Comparison of ENCODE assay signal across 8 cellular contexts in the genomic region with DNA sequence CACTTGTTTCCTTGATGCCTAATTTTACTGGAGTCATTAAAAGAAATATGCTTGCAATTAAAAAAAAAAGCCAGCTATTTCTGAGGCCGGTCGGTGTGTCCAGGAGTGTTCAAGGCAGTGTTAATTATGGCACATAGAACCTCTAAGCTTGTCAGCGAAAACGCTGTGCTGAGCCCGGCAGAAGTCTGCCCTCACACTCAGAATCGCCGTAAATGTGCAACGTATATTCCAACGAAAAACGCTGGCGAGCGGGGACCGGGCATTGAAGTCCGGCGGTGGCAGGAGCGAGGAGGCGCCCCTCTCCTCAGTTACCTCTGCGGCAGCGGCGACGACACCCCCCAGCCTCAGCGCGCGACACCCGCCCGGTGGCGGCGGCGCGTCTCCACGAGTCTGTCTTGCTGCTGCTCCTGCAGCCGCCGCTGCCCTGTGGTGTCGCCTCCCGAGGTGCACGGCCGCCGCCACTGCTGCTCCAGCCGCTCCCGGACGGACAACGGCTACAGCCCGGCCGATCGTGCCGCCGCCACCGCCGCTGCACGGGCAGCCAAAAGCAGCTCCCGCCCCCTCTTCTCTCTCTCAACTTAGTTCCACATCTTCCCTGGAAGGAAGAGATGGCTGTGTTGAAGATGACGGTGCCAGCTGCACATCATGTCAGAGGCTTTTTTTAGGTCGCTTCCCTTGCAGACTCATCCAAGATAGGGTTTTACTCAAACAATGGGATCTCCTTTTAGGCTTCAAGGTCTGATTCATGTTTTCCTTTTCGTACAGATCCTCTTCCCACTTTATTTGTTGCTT. TPM values are rescaled to one million over a fixed set of nuclear protein-coding genes. Genes with fewer than 3 reads are reported as not detected.
DNase-seq lines count a peak whose midpoint lies in the region; ATAC-seq and TF ChIP-seq lines count a peak whose summit lies in the region.

No MANE protein-coding gene starts in this region.

- peak overlapping the region; percentile 25 for H3K9ac ChIP-seq in endocrine pancreas (ENCODE audit: control insufficient read depth, insufficient read depth, low read length)

- peak in 2 of 3 donors; percentile 48 to 54 for DNase-seq in Peyer's patch
- DNase-seq in thyroid gland, result peak; percentile 45 to 59
- no peak for DNase-seq in NCI-H1436 (lab: John Stamatoyannopoulos, UW)
- no peak for DNase-seq in activated CD4-positive, CD25-positive, alpha-beta regulatory T cell (lab: John Stamatoyannopoulos, UW)

- H3K27ac ChIP-seq in Peyer's patch (peak overlapping the region in 2 of 4 donors; percentile 27 to 72), mesodermal cell (ENCODE audit: low read depth, low read length, severe bottlenecking) (peak overlapping the region; percentile 91), thyroid gland (peak overlapping the region in 2 of 3 donors; percentile 44 to 49)

- WGBS in mesodermal cell (ENCODE audit: insufficient coverage in 2 of 2), 2 experiments, result 18 to 32% methylated on average over 43 to 53 of the region's 54 CpGs
- WGBS in thyroid gland, 2 donors, result 9% methylated on average over 26 to 29 of the region's 54 CpGs

- ATAC-seq in GM19395 (IDR thresholded peaks at IDR 0.05; ENCODE audit: unreplicated experiment), result no peak
- ATAC-seq in GM19463 (IDR thresholded peaks at IDR 0.05; ENCODE audit: unreplicated experiment), result no peak

- H3K9me3 ChIP-seq in Peyer's patch, result no peaks in the 10 kb centered on the region
- no peaks in the 10 kb centered on the region for H3K9me3 ChIP-seq in endocrine pancreas (ENCODE audit: control insufficient read depth, low read length)
- no peaks in the 10 kb centered on the region for H3K9me3 ChIP-seq in mesodermal cell (ENCODE audit: control insufficient read depth, low read length)
- H3K9me3 ChIP-seq in thyroid gland, result no peaks in the 10 kb centered on the region

- intact Hi-C loops in thyroid gland (cut with DNase I), result no loop called here

- H3K36me3 ChIP-seq in Peyer's patch (no peaks in the 10 kb centered on the region), endocrine pancreas (ENCODE audit: control insufficient read depth, insufficient read depth, low read length) (no peaks in the 10 kb centered on the region), mesodermal cell (ENCODE audit: control insufficient read depth, insufficient read depth, low read length) (peaks cover 30% of the 10 kb centered on the region), thyroid gland (no peaks in the 10 kb centered on the region)

- no peak for TF ChIP-seq CTCF in Peyer's patch (IDR thresholded peaks at IDR 0.05)
- TF ChIP-seq CTCF in thyroid gland (IDR thresholded peaks at IDR 0.05), result no peak

- no peaks in the 10 kb centered on the region for H3K27me3 ChIP-seq in Peyer's patch
- no peaks in the 10 kb centered on the region for H3K27me3 ChIP-seq in endocrine pancreas (ENCODE audit: control insufficient read depth, insufficient read depth, low read length)
- no peaks in the 10 kb centered on the region for H3K27me3 ChIP-seq in thyroid gland

- H3K4me3 ChIP-seq in Peyer's patch (peak overlapping the region in 3 of 4 donors; percentile 2 to 42 (median 35)), endocrine pancreas (ENCODE audit: control insufficient read depth, insufficient read depth, low read length) (peak overlapping the region; percentile 15), mesodermal cell (ENCODE audit: extremely low read depth, insufficient read depth, low read length, poor library complexity, severe bottlenecking) (peak overlapping the region; percentile 24), thyroid gland (replicated peaks in 1 of 3) (peak overlapping the region in 1 of 3 donors; percentile 8)

- H3K4me1 ChIP-seq in Peyer's patch, result no peaks in the 10 kb centered on the region
- peaks cover 14% of the 10 kb centered on the region for H3K4me1 ChIP-seq in endocrine pancreas (ENCODE audit: control insufficient read depth, insufficient read depth, low read length)
- peaks cover 62% of the 10 kb centered on the region for H3K4me1 ChIP-seq in mesodermal cell (ENCODE audit: control insufficient read depth, insufficient read depth, low read length, poor library complexity, severe bottlenecking)
- peaks cover 5 to 10% of the 10 kb centered on the region in 2 donors for H3K4me1 ChIP-seq in thyroid gland

- TF ChIP-seq POLR2A in Peyer's patch (IDR thresholded peaks at IDR 0.05), result no peak
- TF ChIP-seq POLR2A in thyroid gland (IDR thresholded peaks at IDR 0.05), result no peak

RNA-seq across cellular contexts. Expression of a gene that starts 56.0 kb away (rescaled TPM):
- total RNA-seq in Peyer's patch (10 to 100 TPM in 1 of 4 donors, 1 to 10 TPM in 3; 4.6 to 14.0 (median 8.5) TPM), thyroid gland (10 to 100 TPM; 13.3 to 36.0 (median 16.8) TPM)
- polyA plus RNA-seq in mesodermal cell (2013, experiment 1 of 2), result 135 TPM
- polyA plus RNA-seq in mesodermal cell (2013, experiment 2 of 2), result 118 TPM

Comparison
In these comparisons a context has a peak if more than half of its experiments do, and no peak if none do; other contexts are left out.
1. DNase-seq: peak in Peyer's patch (2 of 3) and thyroid gland (2 of 2); none in NCI-H1436 (single experiment) and activated CD4-positive, CD25-positive, alpha-beta regulatory T cell (0 of 4).